In genomic region chr6:131792091-131792496, GRCh38 we compare ENCODE assay signal across 11 cellular contexts. TPM values are rescaled to one million over a fixed set of nuclear protein-coding genes. Genes with fewer than 3 reads are reported as not detected.
DNase-seq lines count a peak whose midpoint lies in the region; ATAC-seq and TF ChIP-seq lines count a peak whose summit lies in the region.
"Had no signal": no experiment of that assay in that cellular context is flagged by ENCODE, and none has a peak within 500 bp of the region (broad histone marks: within the 10 kb centered on the region; RNA-seq: fewer than 3 reads in every experiment).

No MANE protein-coding gene starts in this region.

- no peak overlapping the region for H3K27ac Mint-ChIP-seq in progenitor cell of endocrine pancreas
- no peak overlapping the region for H3K27ac Mint-ChIP-seq in CD4-positive, alpha-beta memory T cell

- CTCF ChIA-PET in CD4-positive, alpha-beta memory T cell (lab: Charles Lee; ENCODE audit: partially characterized antibody): no interaction called here

- peak overlapping the region; percentile 17 for H3K27ac ChIP-seq in HUES48 (ENCODE audit: low read depth, low read length)
- no peak overlapping the region for H3K27ac ChIP-seq in CD4-positive, alpha-beta memory T cell (ENCODE audit: low read depth, low read length)
- H3K27ac ChIP-seq: cardiac muscle cell, testis had no signal

- POLR2A ChIA-PET in CD4-positive, alpha-beta memory T cell (lab: Charles Lee; ENCODE audit: partially characterized antibody): no interaction called here

- intact Hi-C loops in mucosa of descending colon (cut with DNase I, micrococcal nuclease): no loop called here
- intact Hi-C loops in CD4-positive, alpha-beta memory T cell (cut with micrococcal nuclease): no loop called here

- H3K4me1 ChIP-seq in HUES48 (ENCODE audit: control insufficient read depth, insufficient read depth, low read length) (peaks cover 21% of the 10 kb centered on the region), mucosa of descending colon (ENCODE audit: low read depth) (no peaks in the 10 kb centered on the region)
- H3K4me1 ChIP-seq in CD4-positive, alpha-beta memory T cell (ENCODE audit: insufficient read depth, low read length): no peaks in the 10 kb centered on the region
- H3K4me1 ChIP-seq: testis had no signal

- H3K9me3 ChIP-seq in HUES48 (ENCODE audit: control insufficient read depth, insufficient read depth, low read length) (no peaks in the 10 kb centered on the region), mucosa of descending colon (no peaks in the 10 kb centered on the region)
- H3K9me3 ChIP-seq in CD4-positive, alpha-beta memory T cell (ENCODE audit: control insufficient read depth in 1 of 2, low read length in 2 of 2): no peaks in the 10 kb centered on the region
- H3K9me3 ChIP-seq: testis had no signal

- TF ChIP-seq CTCF in mucosa of descending colon (IDR thresholded peaks at IDR 0.05) (no peak), progenitor cell of endocrine pancreas (IDR thresholded peaks at IDR 0.05; ENCODE audit: unreplicated experiment) (no peak)

- H3K4me1 Mint-ChIP-seq in progenitor cell of endocrine pancreas (ENCODE audit: low read depth): peaks cover under 1% of the 10 kb centered on the region
- peaks cover 0 to 8% (median 6%) of the 10 kb centered on the region in 4 donors for H3K4me1 Mint-ChIP-seq in CD4-positive, alpha-beta memory T cell

- H3K27me3 Mint-ChIP-seq in progenitor cell of endocrine pancreas: no peaks in the 10 kb centered on the region
- peaks cover 0 to 2% of the 10 kb centered on the region in 2 donors for H3K27me3 Mint-ChIP-seq in CD4-positive, alpha-beta memory T cell

- peak; percentile 23 for ATAC-seq in mucosa of descending colon
- no peak for ATAC-seq in HG02610 (IDR thresholded peaks at IDR 0.05; ENCODE audit: unreplicated experiment)

- DNase-seq in ELF-1 (ENCODE audit: low read depth, low spot score) (peak; percentile 14), astrocyte of the hippocampus (ENCODE audit: low read depth, low spot score) (peak; percentile 45), mucosa of descending colon (no peak), progenitor cell of endocrine pancreas (ENCODE audit: low spot score, unreplicated experiment) (no peak)
- DNase-seq in CD4-positive, alpha-beta memory T cell: no peak
- DNase-seq: NCI-H446, Right ventricle myocardium superior, testis had no signal

- H3K36me3 ChIP-seq in HUES48 (ENCODE audit: control insufficient read depth, insufficient read depth, low read length): no peaks in the 10 kb centered on the region
- H3K36me3 ChIP-seq in mucosa of descending colon (ENCODE audit: low read depth): no peaks in the 10 kb centered on the region
- H3K36me3 ChIP-seq in CD4-positive, alpha-beta memory T cell (ENCODE audit: insufficient read depth, low read length): no peaks in the 10 kb centered on the region
- H3K36me3 ChIP-seq: cardiac muscle cell had no signal

- no peaks in the 10 kb centered on the region for H3K9me3 Mint-ChIP-seq in progenitor cell of endocrine pancreas (ENCODE audit: low read depth)
- no peaks in the 10 kb centered on the region for H3K9me3 Mint-ChIP-seq in CD4-positive, alpha-beta memory T cell

- no peaks in the 10 kb centered on the region for H3K36me3 Mint-ChIP-seq in progenitor cell of endocrine pancreas (ENCODE audit: insufficient read depth)
- no peaks in the 10 kb centered on the region for H3K36me3 Mint-ChIP-seq in CD4-positive, alpha-beta memory T cell

- no peak overlapping the region for H3K9ac ChIP-seq in HUES48 (ENCODE audit: low read depth, low read length)

- no peak overlapping the region for H3K4me3 ChIP-seq in HUES48 (ENCODE audit: low read depth, low read length)
- H3K4me3 ChIP-seq in mucosa of descending colon: no peak overlapping the region
- no peak overlapping the region for H3K4me3 ChIP-seq in CD4-positive, alpha-beta memory T cell (ENCODE audit: low read length in 2 of 2)
- H3K4me3 ChIP-seq: cardiac muscle cell, testis had no signal

- no peaks in the 10 kb centered on the region for H3K27me3 ChIP-seq in HUES48 (ENCODE audit: control insufficient read depth, insufficient read depth, low read length)
- no peaks in the 10 kb centered on the region for H3K27me3 ChIP-seq in CD4-positive, alpha-beta memory T cell (ENCODE audit: insufficient read depth, low read length)
- H3K27me3 ChIP-seq: cardiac muscle cell, testis had no signal

- no peak overlapping the region for H3K4me3 Mint-ChIP-seq in progenitor cell of endocrine pancreas (ENCODE audit: low read depth)
- no peak overlapping the region for H3K4me3 Mint-ChIP-seq in CD4-positive, alpha-beta memory T cell

RNA-seq across cellular contexts. Expression of gene ENPP1, which starts 15.7 kb away (rescaled TPM):
- total RNA-seq in mucosa of descending colon: 10 to 100 TPM; 12.7 to 23.4 (median 21.2) TPM
- 2.4 and 2.7 TPM in 2 replicates for total RNA-seq in progenitor cell of endocrine pancreas
- total RNA-seq in CD4-positive, alpha-beta memory T cell: under 1 TPM; 0.11 to 0.52 TPM
- polyA plus RNA-seq in CD4-positive, alpha-beta memory T cell: under 1 TPM in 1 of 2 donors, not detected in 1; 0.03 TPM

Comparison
In these comparisons a context has a peak if more than half of its experiments do, and no peak if none do; other contexts are left out.
1. DNase-seq: peak in ELF-1 (single experiment) and astrocyte of the hippocampus (single experiment); none in mucosa of descending colon (0 of 3), progenitor cell of endocrine pancreas (single experiment) and CD4-positive, alpha-beta memory T cell (0 of 5).